Comparison of ENCODE assay signal across 1 cellular context in genomic region chr17:46783031-46783593, GRCh38.
TF ChIP-seq lines count a peak whose summit lies in the region.

No MANE protein-coding gene starts in this region.

TF ChIP-seq in HepG2, 621 proteins besides CTCF, POLR2A, EP300 and RAD21 (continued from another document and continues in another):
- TF ChIP-seq BCL3 (CRISPR knock-in tag; IDR thresholded peaks at IDR 0.05) = no peak
- no peak for TF ChIP-seq FOXP1 (IDR thresholded peaks at IDR 0.05)
- TF ChIP-seq FOXP1 (CRISPR knock-in tag; IDR thresholded peaks at IDR 0.05) = peak; percentile 42; the same call in 1 of the 2 replicates
- peak in 1 of 2 experiments; percentile 47; a peak in 1 of 4 replicates for TF ChIP-seq KLF16 (CRISPR knock-in tag; IDR thresholded peaks at IDR 0.05)
- TF ChIP-seq HNRNPL (IDR thresholded peaks at IDR 0.05; ENCODE audit: low read depth, low read length) = no peak
- TF ChIP-seq ATF3 (CRISPR knock-in tag; IDR thresholded peaks at IDR 0.05) = no peak
- TF ChIP-seq ZSCAN5A (CRISPR knock-in tag; IDR thresholded peaks at IDR 0.05; ENCODE audit: borderline replicate concordance) = no peak
- TF ChIP-seq ZHX2 (IDR thresholded peaks at IDR 0.05; ENCODE audit: low read depth) = no peak
- no peak for TF ChIP-seq ZHX2 (CRISPR knock-in tag; IDR thresholded peaks at IDR 0.05; ENCODE audit: borderline replicate concordance)
- no peak for TF ChIP-seq SIN3B (IDR thresholded peaks at IDR 0.05; ENCODE audit: low read length)
- TF ChIP-seq MLLT10 (CRISPR knock-in tag; IDR thresholded peaks at IDR 0.05) = no peak
- no peak for TF ChIP-seq ZNF276 (CRISPR knock-in tag; IDR thresholded peaks at IDR 0.05; ENCODE audit: low read depth)
- TF ChIP-seq ZNF678 (CRISPR knock-in tag; IDR thresholded peaks at IDR 0.05) = no peak
- no peak for TF ChIP-seq ZNF17 (CRISPR knock-in tag; IDR thresholded peaks at IDR 0.05)
- TF ChIP-seq AKAP8 (CRISPR knock-in tag; IDR thresholded peaks at IDR 0.05) = no peak
- TF ChIP-seq ZNF672 (CRISPR knock-in tag; IDR thresholded peaks at IDR 0.05) = no peak
- TF ChIP-seq NCOA1 (CRISPR knock-in tag; IDR thresholded peaks at IDR 0.05) = 0 out of 2 replicates have a peak, but pooled peaks have one; percentile 36
- TF ChIP-seq BATF2 (CRISPR knock-in tag; IDR thresholded peaks at IDR 0.05) = no peak
- no peak for TF ChIP-seq SRY (CRISPR knock-in tag; IDR thresholded peaks at IDR 0.05)
- no peak for TF ChIP-seq ZNF530 (CRISPR knock-in tag; IDR thresholded peaks at IDR 0.05; ENCODE audit: low read depth)
- TF ChIP-seq ZNF709 (CRISPR knock-in tag; IDR thresholded peaks at IDR 0.05) = no peak
- no peak for TF ChIP-seq MATR3 (CRISPR knock-in tag; IDR thresholded peaks at IDR 0.05)
- TF ChIP-seq PLRG1 (conservative IDR thresholded peaks at IDR 0.05) = no peak
- TF ChIP-seq ZNF382 (CRISPR knock-in tag; IDR thresholded peaks at IDR 0.05; ENCODE audit: borderline replicate concordance) = no peak
- no peak for TF ChIP-seq TCF7L2 (IDR thresholded peaks at IDR 0.05; ENCODE audit: low read depth, low read length)
- no peak for TF ChIP-seq ZNF234 (CRISPR knock-in tag; conservative IDR thresholded peaks at IDR 0.05)
- TF ChIP-seq SUZ12 (IDR thresholded peaks at IDR 0.05; ENCODE audit: low read depth, low read length) = no peak
- TF ChIP-seq ARNTL (CRISPR knock-in tag; IDR thresholded peaks at IDR 0.05) = 0 out of 2 replicates have a peak, but pooled peaks have one; percentile 31
- no peak for TF ChIP-seq CSRNP2 (CRISPR knock-in tag; conservative IDR thresholded peaks at IDR 0.05; ENCODE audit: low read depth)
- TF ChIP-seq NR1H2 (CRISPR knock-in tag; IDR thresholded peaks at IDR 0.05; ENCODE audit: borderline replicate concordance, low read depth) = no peak
- TF ChIP-seq DZIP1 (CRISPR knock-in tag; IDR thresholded peaks at IDR 0.05) = no peak
- no peak for TF ChIP-seq ZNF235 (CRISPR knock-in tag; IDR thresholded peaks at IDR 0.05; ENCODE audit: borderline replicate concordance)
- no peak for TF ChIP-seq DDIT3 (CRISPR knock-in tag; IDR thresholded peaks at IDR 0.05)
- no peak for TF ChIP-seq CENPBD1 (CRISPR knock-in tag; IDR thresholded peaks at IDR 0.05; ENCODE audit: borderline replicate concordance, low read depth)
- TF ChIP-seq NBN (conservative IDR thresholded peaks at IDR 0.05) = no peak
- TF ChIP-seq POGZ (CRISPR knock-in tag; IDR thresholded peaks at IDR 0.05) = no peak; the same call in 1 of the 2 replicates
- TF ChIP-seq ZNF749 (CRISPR knock-in tag; IDR thresholded peaks at IDR 0.05; ENCODE audit: borderline replicate concordance) = no peak
- TF ChIP-seq ZNF224 (CRISPR knock-in tag; IDR thresholded peaks at IDR 0.05) = no peak
- TF ChIP-seq ZNF629 (CRISPR knock-in tag; conservative IDR thresholded peaks at IDR 0.05) = no peak
- no peak for TF ChIP-seq BRD4 (CRISPR knock-in tag; IDR thresholded peaks at IDR 0.05)
- TF ChIP-seq ATAD3A (CRISPR knock-in tag; IDR thresholded peaks at IDR 0.05) = no peak
- 0 out of 2 replicates have a peak, but pooled peaks have one; percentile 50 for TF ChIP-seq NFIC (IDR thresholded peaks at IDR 0.05; ENCODE audit: low read length)
- peak; percentile 68; the same call in 1 of the 2 replicates for TF ChIP-seq RARA (CRISPR knock-in tag; IDR thresholded peaks at IDR 0.05)
- TF ChIP-seq NRL (CRISPR knock-in tag; IDR thresholded peaks at IDR 0.05; ENCODE audit: borderline replicate concordance) = no peak
- TF ChIP-seq ZFP37 (CRISPR knock-in tag; IDR thresholded peaks at IDR 0.05; ENCODE audit: borderline replicate concordance) = no peak
- no peak for TF ChIP-seq ZNF275 (CRISPR knock-in tag; IDR thresholded peaks at IDR 0.05; ENCODE audit: borderline replicate concordance)
- no peak for TF ChIP-seq ZKSCAN1 (IDR thresholded peaks at IDR 0.05; ENCODE audit: low read length)
- no peak for TF ChIP-seq ZSCAN30 (CRISPR knock-in tag; IDR thresholded peaks at IDR 0.05)
- 0 out of 2 replicates have a peak, but pooled peaks have one; percentile 48 for TF ChIP-seq ZNF546 (CRISPR knock-in tag; conservative IDR thresholded peaks at IDR 0.05)
- TF ChIP-seq ZNF704 (CRISPR knock-in tag; IDR thresholded peaks at IDR 0.05; ENCODE audit: borderline replicate concordance) = no peak
- no peak for TF ChIP-seq ZNF598 (CRISPR knock-in tag; IDR thresholded peaks at IDR 0.05; ENCODE audit: borderline replicate concordance)
